24 cellular contexts compared by ENCODE assay signal in the genomic region with DNA sequence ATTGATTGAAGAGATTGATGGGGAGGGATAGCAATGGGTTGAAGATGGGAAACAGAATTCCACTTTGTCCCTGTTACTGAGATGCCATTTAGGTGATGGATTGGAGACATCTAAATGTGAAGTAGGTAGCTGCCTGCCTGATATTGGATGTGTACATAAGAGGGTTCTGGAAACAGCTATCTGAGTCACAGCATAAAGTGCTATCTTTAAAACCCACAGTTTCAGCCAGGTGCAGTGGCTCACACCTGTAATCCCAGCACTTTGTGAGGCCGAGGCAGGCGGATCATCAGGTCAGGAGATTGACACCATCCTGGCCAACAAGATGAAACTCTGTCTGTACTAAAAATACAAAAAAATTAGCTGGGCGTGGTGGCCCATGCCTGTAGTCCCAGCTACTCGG.
"Had no signal": no experiment of that assay in that cellular context is flagged by ENCODE, and none has a peak within 500 bp of the region (broad histone marks: within the 10 kb centered on the region; RNA-seq: fewer than 3 reads in every experiment).

No MANE protein-coding gene starts in this region.

- DNase-seq: activated CD4-positive, alpha-beta T cell treated with anti-CD3 and anti-CD28 coated beads for 48 hours; activated CD4-positive, alpha-beta T cell treated with anti-CD3 and anti-CD28 coated beads, Interleukin-2, amount 50 U/mL, for 4 hours; activated CD4-positive, CD25-positive, alpha-beta regulatory T cell treated with anti-CD3 and anti-CD28 coated beads, Interleukin-2, amount 50 U/mL, for 72 hours; activated CD8-positive, alpha-beta memory T cell treated with anti-CD3 and anti-CD28 coated beads, Interleukin-2, amount 50 U/mL, for 48 hours; activated CD8-positive, alpha-beta T cell treated with anti-CD3 and anti-CD28 coated beads, Interleukin-2, amount 10 ng/mL, durations not matched to agents 7 days and 5 days; activated effector memory CD4-positive, alpha-beta T cell treated with Interleukin-2 at 50 U/mL for 16 hours; activated naive CD4-positive, alpha-beta T cell; activated T-cell treated with anti-CD3 and anti-CD28 coated beads, Interleukin-2, amount 50 U/mL, for 1 hour; aorta; caudate nucleus; NCI-H1930; NCI-H2107; NCI-H2171 treated with DMSO at 0.1 percent for 48 hours; NCI-H226; NCI-H526; NCI-H82; NK-92 treated with Interleukin-12 subunit alpha and Interleukin-12 subunit beta, amount 100 ng/mL, for 24 hours; Peyer's patch; Right ventricle myocardium superior had no signal

- ATAC-seq: activated CD8-positive, alpha-beta T cell treated with anti-CD3 and anti-CD28 coated beads, Interleukin-2, amount 10 ng/mL, durations not matched to agents 7 days and 5 days; WTC11 had no signal

- H3K27ac Mint-ChIP-seq: activated CD8-positive, alpha-beta T cell treated with anti-CD3 and anti-CD28 coated beads, Interleukin-2, amount 10 ng/mL, durations not matched to agents 7 days and 5 days; activated naive CD4-positive, alpha-beta T cell treated with anti-CD3 and anti-CD28 coated beads, Interleukin-2, amount 50 U/mL, for 24 hours; T-helper 1 cell treated with Interleukin-12 subunit alpha and Interleukin-12 subunit beta and Interleukin-4 antibody, amounts not matched to agents 30 μg/mL and 1 μg/mL, for 36 hours; WTC11 had no signal

- H3K27me3 Mint-ChIP-seq: activated naive CD4-positive, alpha-beta T cell treated with anti-CD3 and anti-CD28 coated beads, Interleukin-2, amount 50 U/mL, for 24 hours had no signal

- H3K27me3 ChIP-seq: breast epithelium, Peyer's patch had no signal

- H3K36me3 Mint-ChIP-seq: WTC11 had no signal

- H3K4me3 Mint-ChIP-seq: activated CD8-positive, alpha-beta T cell treated with anti-CD3 and anti-CD28 coated beads, Interleukin-2, amount 10 ng/mL, durations not matched to agents 7 days and 5 days; activated naive CD4-positive, alpha-beta T cell treated with anti-CD3 and anti-CD28 coated beads, Interleukin-2, amount 50 U/mL, for 24 hours; T-helper 1 cell treated with Interleukin-12 subunit alpha and Interleukin-12 subunit beta and Interleukin-4 antibody, amounts not matched to agents 30 μg/mL and 1 μg/mL, for 36 hours; WTC11 had no signal

- H3K4me1 ChIP-seq: breast epithelium, Peyer's patch had no signal

- H3K36me3 ChIP-seq: breast epithelium, Peyer's patch had no signal

- H3K9me3 ChIP-seq: breast epithelium, Peyer's patch had no signal

- H3K9me3 Mint-ChIP-seq: T-helper 1 cell treated with Interleukin-12 subunit alpha and Interleukin-12 subunit beta and Interleukin-4 antibody, amounts not matched to agents 30 μg/mL and 1 μg/mL, for 36 hours; WTC11 had no signal

- H3K27ac ChIP-seq: breast epithelium, Peyer's patch, RWPE1 had no signal

- H3K4me3 ChIP-seq: breast epithelium, Peyer's patch had no signal
